8 cellular contexts compared by ENCODE assay signal in genomic region chr3:4493008-4493930, GRCh38. TPM values are rescaled to one million over a fixed set of nuclear protein-coding genes. Genes with fewer than 3 reads are reported as not detected.
DNase-seq lines count a peak whose midpoint lies in the region; ATAC-seq and TF ChIP-seq lines count a peak whose summit lies in the region.

TSS of gene ITPR1 (plus strand) at chr3:4493348. CDS start at chr3:4516492, 23,144 bp downstream.

- peaks cover 15 to 16% of the 10 kb centered on the region in 2 donors for H3K4me1 ChIP-seq in duodenal mucosa (ENCODE audit: control insufficient read depth in 1 of 2, insufficient read depth in 2 of 2, low read length in 2 of 2)

- TF ChIP-seq CTCF in lower leg skin (IDR thresholded peaks at IDR 0.05): no peak

- H3K36me3 ChIP-seq in duodenal mucosa (ENCODE audit: control insufficient read depth in 1 of 2, insufficient read depth in 2 of 2, low read length in 2 of 2): no peaks in the 10 kb centered on the region

- H3K36me3 Mint-ChIP-seq in activated CD4-positive, alpha-beta memory T cell treated with anti-CD3 and anti-CD28 coated beads for 36 hours: peaks cover 6% of the 10 kb centered on the region

- peak; percentile 98 for DNase-seq in CD1c-positive myeloid dendritic cell (ENCODE audit: extremely low spot score)
- DNase-seq in NCI-H82 treated with DMSO at 0.1 percent for 48 hours (lab: John Stamatoyannopoulos, UW; ENCODE audit: unreplicated experiment): peak; percentile 95
- DNase-seq in activated CD4-positive, alpha-beta memory T cell treated with anti-CD3 and anti-CD28 coated beads for 36 hours: peak; percentile 98
- DNase-seq in lower leg skin (ENCODE audit: low spot score in 2 of 2): peak; percentile 97 to 100
- peak; percentile 97 for DNase-seq in stimulated activated CD4-positive, alpha-beta T cell treated with anti-CD3 and anti-CD28 coated beads, Interleukin-4, amount 100 ng/mL, for 48 hours (ENCODE audit: low read depth in 2 of 2)

- H3K27ac ChIP-seq in duodenal mucosa (ENCODE audit: low read depth, low read length): peak within 1 kb of the TSS; percentile 44

- peak within 1 kb of the TSS; percentile 81 to 82 for H3K9ac ChIP-seq in duodenal mucosa (ENCODE audit: low read depth in 1 of 2, low read length in 2 of 2)

- no peaks in the 10 kb centered on the region for H3K9me3 ChIP-seq in duodenal mucosa (ENCODE audit: control insufficient read depth in 1 of 2, low read length in 2 of 2)

- H3K27me3 ChIP-seq in duodenal mucosa (ENCODE audit: control insufficient read depth in 1 of 2, insufficient read depth in 2 of 2, low read length in 2 of 2): peaks cover 0 to 17% of the 10 kb centered on the region in 2 donors

- H3K27ac Mint-ChIP-seq in activated CD4-positive, alpha-beta memory T cell treated with anti-CD3 and anti-CD28 coated beads for 36 hours: peak within 1 kb of the TSS; percentile 79

- 0% methylated on average over 37 to 45 of the region's 47 CpGs for WGBS in lower leg skin, 2 donors

- CTCF ChIA-PET in activated CD4-positive, alpha-beta memory T cell treated with anti-CD3 and anti-CD28 coated beads for 36 hours (lab: Charles Lee): interaction anchor here (0.8 to 5.4 kb wide), 10 partner anchors 12 to 483 kb away, joined by 3 to 48 read pairs (median 4); partner anchors contain the start of gene SUMF1

- peak; percentile 88 for ATAC-seq in GM19438 (IDR thresholded peaks at IDR 0.05; ENCODE audit: low read depth, unreplicated experiment)
- peak; percentile 71 for ATAC-seq in HG03575 (IDR thresholded peaks at IDR 0.05; ENCODE audit: extremely low read depth, insufficient number of reproducible peaks, low FRiP score, unreplicated experiment)

- peaks cover 5% of the 10 kb centered on the region for H3K27me3 Mint-ChIP-seq in activated CD4-positive, alpha-beta memory T cell treated with anti-CD3 and anti-CD28 coated beads for 36 hours

- intact Hi-C loops in activated CD4-positive, alpha-beta memory T cell treated with anti-CD3 and anti-CD28 coated beads for 36 hours (cut with micrococcal nuclease): loop anchor here (1.0 to 10.0 kb wide), 15 partner anchors 11 to 1314 kb away; partner anchors contain the start of genes ARL8B, CRBN, EDEM1 and SETMAR
- intact Hi-C loops in lower leg skin (cut with DNase I; ENCODE audit: low total_unique reads): no loop called here

- POLR2A ChIA-PET in activated CD4-positive, alpha-beta memory T cell treated with anti-CD3 and anti-CD28 coated beads for 36 hours (lab: Charles Lee): interaction anchor here (0.6 to 4.2 kb wide), 21 partner anchors 12 to 701 kb away, joined by 3 to 46 read pairs (median 4); partner anchors contain the start of gene SUMF1

- peak within 1 kb of the TSS; percentile 91 for H3K4me3 Mint-ChIP-seq in activated CD4-positive, alpha-beta memory T cell treated with anti-CD3 and anti-CD28 coated beads for 36 hours

- TF ChIP-seq POLR2A in lower leg skin (IDR thresholded peaks at IDR 0.05): peak in 1 of 2 donors; percentile 72

- H3K4me3 ChIP-seq in duodenal mucosa (ENCODE audit: low read depth in 1 of 2, low read length in 2 of 2): peak within 1 kb of the TSS; percentile 85 to 94
- H3K4me3 ChIP-seq in lower leg skin (ENCODE audit: low read depth, poor library complexity, severe bottlenecking): peak within 1 kb of the TSS; percentile 70

- H3K9me3 Mint-ChIP-seq in activated CD4-positive, alpha-beta memory T cell treated with anti-CD3 and anti-CD28 coated beads for 36 hours: no peaks in the 10 kb centered on the region

- peaks cover 41% of the 10 kb centered on the region for H3K4me1 Mint-ChIP-seq in activated CD4-positive, alpha-beta memory T cell treated with anti-CD3 and anti-CD28 coated beads for 36 hours (ENCODE audit: low read depth)

RNA-seq across cellular contexts. Expression of gene ITPR1, which starts in this region (rescaled TPM):
- 10 to 100 TPM; 49.1 to 53.1 TPM for total RNA-seq in activated CD4-positive, alpha-beta memory T cell treated with anti-CD3 and anti-CD28 coated beads for 36 hours
- total RNA-seq in lower leg skin: 10 to 100 TPM in 3 of 4 donors, 1 to 10 TPM in 1; 9.5 to 24.1 (median 17.5) TPM

Comparison
In these comparisons a context has a peak if more than half of its experiments do, and no peak if none do; other contexts are left out.
1. Peak in every context shown above with its lines: DNase-seq, ATAC-seq, H3K4me3 ChIP-seq and H3K27ac ChIP-seq.